Comparison of ENCODE assay signal across 8 cellular contexts in genomic region chr1:9110669-9111356, GRCh38. TPM values are rescaled to one million over a fixed set of nuclear protein-coding genes. Genes with fewer than 3 reads are reported as not detected.
DNase-seq lines count a peak whose midpoint lies in the region; ATAC-seq and TF ChIP-seq lines count a peak whose summit lies in the region.

No MANE protein-coding gene starts in this region.

- 41% methylated on average over 18 of the region's 18 CpGs for WGBS in liver

- no peaks in the 10 kb centered on the region for H3K9me3 ChIP-seq in liver (ENCODE audit: control insufficient read depth in 4 of 4, low read length in 3 of 4)

- no peaks in the 10 kb centered on the region for H3K27me3 ChIP-seq in H7 (ENCODE audit: control insufficient read depth, insufficient read depth, low read length)
- no peaks in the 10 kb centered on the region for H3K27me3 ChIP-seq in liver (ENCODE audit: control insufficient read depth in 4 of 4, insufficient read depth in 4 of 4, low read length in 3 of 4)

- DNase-seq in Ammon's horn (ENCODE audit: low spot score), result peak; percentile 94
- DNase-seq in H7, result peak; percentile 87
- peak; percentile 97 for DNase-seq in NCI-H510A treated with DMSO at 0.1 percent for 48 hours (lab: John Stamatoyannopoulos, UW)
- peak; percentile 87 for DNase-seq in activated CD4-positive, alpha-beta T cell treated with anti-CD3 and anti-CD28 coated beads, Interleukin-2, amount 50 U/mL, for 1 hour
- DNase-seq in coronary artery (ENCODE audit: low spot score), result peak; percentile 90
- peak; percentile 83 to 90 for DNase-seq in stimulated activated CD4-positive, alpha-beta T cell treated with anti-CD3 and anti-CD28 coated beads, Interleukin-4, amount 100 ng/mL, for 48 hours (ENCODE audit: low read depth in 2 of 2)

- H3K4me3 ChIP-seq in H7 (ENCODE audit: insufficient read depth, low read depth, low read length) (no peak overlapping the region), coronary artery (no peak overlapping the region), liver (ENCODE audit: low read depth in 1 of 3, low read length in 3 of 3) (no peak overlapping the region)

- H3K36me3 ChIP-seq in H7 (replicated peaks; ENCODE audit: control insufficient read depth, insufficient read depth, low read length) (no peaks in the 10 kb centered on the region; the same call in 1 of the 2 replicates), liver (ENCODE audit: control insufficient read depth in 4 of 4, insufficient read depth in 3 of 4, low read depth in 1 of 4, low read length in 3 of 4) (peaks cover 0 to 5% (median 0%) of the 10 kb centered on the region in 4 donors)

- no peak overlapping the region for H3K9ac ChIP-seq in liver (ENCODE audit: low read depth in 1 of 2, low read length in 2 of 2)

- ATAC-seq in GM21390 (IDR thresholded peaks at IDR 0.05; ENCODE audit: unreplicated experiment), result no peak

- H3K27ac ChIP-seq in coronary artery (no peak overlapping the region), liver (ENCODE audit: low read depth in 1 of 2, low read length in 2 of 2) (peak overlapping the region in 1 of 2 donors; percentile 30)

- TF ChIP-seq RAD21 in liver (IDR thresholded peaks at IDR 0.05), result peak; percentile 95 to 96

- TF ChIP-seq CTCF in coronary artery (IDR thresholded peaks at IDR 0.05), result peak; percentile 88
- peak; percentile 96 for TF ChIP-seq CTCF in liver (IDR thresholded peaks at IDR 0.05; ENCODE audit: low read depth, low read length, missing input control)

- H3K4me1 ChIP-seq in liver (ENCODE audit: control insufficient read depth in 4 of 4, insufficient read depth in 4 of 4, low read length in 3 of 4), result peaks cover 9 to 16% (median 12%) of the 10 kb centered on the region in 4 donors

TF ChIP-seq in liver, 16 proteins besides CTCF, POLR2A, EP300 and RAD21:
- TF ChIP-seq JUND (IDR thresholded peaks at IDR 0.05), result peak in 1 of 2 donors; percentile 39
- TF ChIP-seq, protein P1, sequence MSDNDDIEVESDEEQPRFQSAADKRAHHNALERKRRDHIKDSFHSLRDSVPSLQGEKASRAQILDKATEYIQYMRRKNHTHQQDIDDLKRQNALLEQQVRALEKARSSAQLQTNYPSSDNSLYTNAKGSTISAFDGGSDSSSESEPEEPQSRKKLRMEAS (IDR thresholded peaks at IDR 0.05), result no peak
- TF ChIP-seq TAF1 (conservative IDR thresholded peaks at IDR 0.05), result no peak
- TF ChIP-seq NR2F2 (IDR thresholded peaks at IDR 0.05), result no peak
- TF ChIP-seq ZBTB33 (IDR thresholded peaks at IDR 0.05), result no peak
- TF ChIP-seq EGR1 (IDR thresholded peaks at IDR 0.05; ENCODE audit: low read depth in 2 of 2), result peak in 1 of 2 donors; percentile 12
- TF ChIP-seq, protein P2, sequence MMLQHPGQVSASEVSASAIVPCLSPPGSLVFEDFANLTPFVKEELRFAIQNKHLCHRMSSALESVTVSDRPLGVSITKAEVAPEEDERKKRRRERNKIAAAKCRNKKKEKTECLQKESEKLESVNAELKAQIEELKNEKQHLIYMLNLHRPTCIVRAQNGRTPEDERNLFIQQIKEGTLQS (IDR thresholded peaks at IDR 0.05), result no peak
- TF ChIP-seq, protein P3, sequence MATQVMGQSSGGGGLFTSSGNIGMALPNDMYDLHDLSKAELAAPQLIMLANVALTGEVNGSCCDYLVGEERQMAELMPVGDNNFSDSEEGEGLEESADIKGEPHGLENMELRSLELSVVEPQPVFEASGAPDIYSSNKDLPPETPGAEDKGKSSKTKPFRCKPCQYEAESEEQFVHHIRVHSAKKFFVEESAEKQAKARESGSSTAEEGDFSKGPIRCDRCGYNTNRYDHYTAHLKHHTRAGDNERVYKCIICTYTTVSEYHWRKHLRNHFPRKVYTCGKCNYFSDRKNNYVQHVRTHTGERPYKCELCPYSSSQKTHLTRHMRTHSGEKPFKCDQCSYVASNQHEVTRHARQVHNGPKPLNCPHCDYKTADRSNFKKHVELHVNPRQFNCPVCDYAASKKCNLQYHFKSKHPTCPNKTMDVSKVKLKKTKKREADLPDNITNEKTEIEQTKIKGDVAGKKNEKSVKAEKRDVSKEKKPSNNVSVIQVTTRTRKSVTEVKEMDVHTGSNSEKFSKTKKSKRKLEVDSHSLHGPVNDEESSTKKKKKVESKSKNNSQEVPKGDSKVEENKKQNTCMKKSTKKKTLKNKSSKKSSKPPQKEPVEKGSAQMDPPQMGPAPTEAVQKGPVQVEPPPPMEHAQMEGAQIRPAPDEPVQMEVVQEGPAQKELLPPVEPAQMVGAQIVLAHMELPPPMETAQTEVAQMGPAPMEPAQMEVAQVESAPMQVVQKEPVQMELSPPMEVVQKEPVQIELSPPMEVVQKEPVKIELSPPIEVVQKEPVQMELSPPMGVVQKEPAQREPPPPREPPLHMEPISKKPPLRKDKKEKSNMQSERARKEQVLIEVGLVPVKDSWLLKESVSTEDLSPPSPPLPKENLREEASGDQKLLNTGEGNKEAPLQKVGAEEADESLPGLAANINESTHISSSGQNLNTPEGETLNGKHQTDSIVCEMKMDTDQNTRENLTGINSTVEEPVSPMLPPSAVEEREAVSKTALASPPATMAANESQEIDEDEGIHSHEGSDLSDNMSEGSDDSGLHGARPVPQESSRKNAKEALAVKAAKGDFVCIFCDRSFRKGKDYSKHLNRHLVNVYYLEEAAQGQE (IDR thresholded peaks at IDR 0.05), result peak; percentile 30
- peak; percentile 31 to 61 for TF ChIP-seq HNF4A (conservative IDR thresholded peaks at IDR 0.05)
- peak; percentile 32 to 77 for TF ChIP-seq RXRA (IDR thresholded peaks at IDR 0.05)
- TF ChIP-seq GABPA (IDR thresholded peaks at IDR 0.05 in 1 of 2, conservative IDR thresholded peaks at IDR 0.05 in 1 of 2), result no peak
- TF ChIP-seq FOXA1 (IDR thresholded peaks at IDR 0.05), result peak; percentile 27
- TF ChIP-seq YY1 (IDR thresholded peaks at IDR 0.05), result peak; percentile 62
- no peak for TF ChIP-seq SP1 (IDR thresholded peaks at IDR 0.05)
- TF ChIP-seq FOXA2 (IDR thresholded peaks at IDR 0.05), result no peak
- TF ChIP-seq HNF4G (IDR thresholded peaks at IDR 0.05), result no peak

RNA-seq across cellular contexts. Expression of gene GPR157, which starts 18.1 kb away (rescaled TPM):
- 7.5 and 24.8 TPM in 2 replicates for total RNA-seq in H7 (2014; rRNA removed; shearing (Covaris generic))
- 1 to 10 TPM; 1.3 to 7.0 TPM for total RNA-seq in liver
- 1 to 10 TPM; 2.1 to 2.4 TPM for polyA plus RNA-seq in liver

RNA-seq across cellular contexts. Expression of gene SLC2A5, which starts 41.4 kb away (rescaled TPM):
- total RNA-seq in H7 (2014; rRNA removed; shearing (Covaris generic)), result 0.03 TPM in 1 of 2 replicates, not detected in the other
- total RNA-seq in liver, result 1 to 10 TPM in 1 of 2 donors, under 1 TPM in 1; 0.08 to 1.6 TPM
- under 1 TPM; 0.07 to 0.18 TPM for polyA plus RNA-seq in liver
